Comparison of ENCODE assay signal across 18 cellular contexts in the genomic region with DNA sequence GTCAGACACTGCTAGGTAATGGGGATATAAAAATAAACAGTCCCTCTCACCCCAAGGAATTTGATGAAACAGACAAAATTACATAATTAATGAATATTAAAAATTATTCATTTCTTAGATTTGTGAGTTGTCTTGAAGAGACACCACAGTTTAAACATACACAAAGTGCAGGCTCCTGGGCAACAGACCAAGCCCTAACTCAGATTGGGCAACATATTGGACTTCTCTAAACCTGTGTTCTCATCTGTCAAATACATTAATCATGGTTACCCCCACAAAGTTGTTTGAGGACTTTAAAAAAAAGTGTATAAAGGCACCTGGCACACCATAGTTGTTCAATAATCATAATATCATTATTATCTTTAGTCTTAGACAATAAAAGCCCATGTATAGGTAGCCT.
A peak's percentile ranks its signal among the peaks of the same experiment; 100 is the strongest.
DNase-seq lines count a peak whose midpoint lies in the region; ATAC-seq, FAIRE-seq and TF ChIP-seq lines count a peak whose summit lies in the region.
"Had no signal": no experiment of that assay in that cellular context is flagged by ENCODE, and none has a peak within 500 bp of the region (broad histone marks: within the 10 kb centered on the region; RNA-seq: fewer than 3 reads in every experiment).

No MANE protein-coding gene starts in this region.

- no peak for TF ChIP-seq EP300 in A549 (IDR thresholded peaks at IDR 0.05)

- DNase-seq in A549 (ENCODE audit: low read depth in 1 of 2, low spot score in 1 of 2) (no peak), MG63 (peak; percentile 30), epithelial cell of esophagus (ENCODE audit: low read depth) (peak; percentile 45), keratinocyte (ENCODE audit: low read depth, low spot score) (no peak), NCI-H446 (lab: John Stamatoyannopoulos, UW) (no peak), COLO668 (lab: John Stamatoyannopoulos, UW; ENCODE audit: unreplicated experiment) (no peak)
- DNase-seq: Calu3; CD4-positive, CD25-positive, alpha-beta regulatory T cell; MV-4-11; NCI-H1436 treated with DMSO at 0.1 percent for 48 hours; NCI-H2227 treated with DMSO at 0.1 percent for 48 hours; NCI-H69; NK-92 treated with Interleukin-12 subunit alpha and Interleukin-12 subunit beta, amount 100 ng/mL, for 24 hours; PC-3 had no signal

- H3K27ac ChIP-seq in A549 = peak overlapping the region; percentile 80 to 88
- H3K27ac ChIP-seq in keratinocyte (ENCODE audit: control insufficient read depth, insufficient read depth, low read length) = peak overlapping the region; percentile 92
- H3K27ac ChIP-seq: KMS-11 had no signal

- H3K4me2 ChIP-seq in A549 = peak overlapping the region; percentile 85; the same call in 2 of the 3 replicates
- no peak overlapping the region for H3K4me2 ChIP-seq in keratinocyte (ENCODE audit: control insufficient read depth, extremely low read depth, insufficient read depth, low read depth, low read length)
- H3K4me2 ChIP-seq: KMS-11 had no signal

- H3K36me3 ChIP-seq in MG63 = peaks cover 23% of the 10 kb centered on the region
- H3K36me3 ChIP-seq in keratinocyte (ENCODE audit: control insufficient read depth in 2 of 2, extremely low read depth in 1 of 2, insufficient read depth in 2 of 2, low read length in 2 of 2) = peaks cover 8 to 20% of the 10 kb centered on the region in 2 experiments

- dilution Hi-C loops in keratinocyte (cut with MboI; ENCODE audit: extremely low pct_ligation_motif_present, low sequenced_read_pairs) = no loop called here

- H3K4me3 ChIP-seq in A549 (no peak overlapping the region), MG63 (no peak overlapping the region), epithelial cell of esophagus (ENCODE audit: low read length) (no peak overlapping the region), keratinocyte (ENCODE audit: control insufficient read depth in 2 of 3, extremely low read depth in 1 of 3, insufficient read depth in 2 of 3, low read depth in 1 of 3, low read length in 3 of 3) (no peak overlapping the region)

- TF ChIP-seq CTCF in A549 (IDR thresholded peaks at IDR 0.05) (no peak), epithelial cell of esophagus (IDR thresholded peaks at IDR 0.05; ENCODE audit: insufficient read depth, low read depth, low read length, missing control alignments) (no peak), keratinocyte (optimal IDR thresholded peaks at IDR 0.05 in 1 of 3, IDR thresholded peaks at IDR 0.05 in 1 of 3, conservative IDR thresholded peaks at IDR 0.05 in 1 of 3; ENCODE audit: extremely low read depth in 1 of 3, insufficient read depth in 2 of 3, low read length in 3 of 3) (no peak)

- peaks cover 71% of the 10 kb centered on the region for H3K4me1 ChIP-seq in A549
- H3K4me1 ChIP-seq in keratinocyte (ENCODE audit: control insufficient read depth, extremely low read depth, insufficient read depth, low read length) = peaks cover 51% of the 10 kb centered on the region

- H3K27me3 ChIP-seq in MG63 (no peaks in the 10 kb centered on the region), keratinocyte (ENCODE audit: control insufficient read depth, extremely low read depth, insufficient read depth, low read length) (no peaks in the 10 kb centered on the region)

- TF ChIP-seq RAD21 in A549 (conservative IDR thresholded peaks at IDR 0.05 in 1 of 2, IDR thresholded peaks at IDR 0.05 in 1 of 2) = no peak

- no peak overlapping the region for H3K9ac ChIP-seq in keratinocyte (ENCODE audit: control insufficient read depth, extremely low read depth, insufficient read depth, low read length)
- H3K9ac ChIP-seq: KMS-11 had no signal

- ATAC-seq in A549 (no peak), GM18909 (IDR thresholded peaks at IDR 0.05; ENCODE audit: poor library complexity, unreplicated experiment) (no peak)

- H3K9me3 ChIP-seq in A549 (no peaks in the 10 kb centered on the region), MG63 (no peaks in the 10 kb centered on the region), keratinocyte (ENCODE audit: control insufficient read depth, low read depth, low read length) (no peaks in the 10 kb centered on the region)

- POLR2A ChIA-PET in A549 (lab: Yijun Ruan, JAX) = no interaction called here

- CTCF ChIA-PET in A549 (lab: Yijun Ruan, JAX) = interaction anchor here (1.0 kb wide), 1 partner anchor 128 kb away, joined by 3 read pairs; the partner anchor contains the start of gene MET

- no peak overlapping the region for H2AFZ ChIP-seq in keratinocyte (ENCODE audit: control insufficient read depth, low read length)

- FAIRE-seq in A549 (lab: Jason Lieb, UNC) (no peak), keratinocyte (lab: Jason Lieb, UNC) (no peak)
- FAIRE-seq: GM12891, H1 had no signal

- TF ChIP-seq POLR2A in A549 (IDR thresholded peaks at IDR 0.05; ENCODE audit: low read length) = no peak

- no peaks in the 10 kb centered on the region for H3K9me1 ChIP-seq in keratinocyte (ENCODE audit: control insufficient read depth, extremely low read depth, insufficient read depth, low read length)

- no peaks in the 10 kb centered on the region for H3K79me2 ChIP-seq in keratinocyte (ENCODE audit: control insufficient read depth, insufficient read depth, low read length)

- H4K20me1 ChIP-seq in keratinocyte (ENCODE audit: control insufficient read depth, extremely low read depth, insufficient read depth, low read length) = no peaks in the 10 kb centered on the region

TF ChIP-seq in A549, 52 proteins besides CTCF, POLR2A, EP300 and RAD21:
- TF ChIP-seq SMC3 (IDR thresholded peaks at IDR 0.05) = no peak
- no peak for TF ChIP-seq SREBF2 (IDR thresholded peaks at IDR 0.05)
- no peak for TF ChIP-seq ZFP36 (IDR thresholded peaks at IDR 0.05; ENCODE audit: borderline replicate concordance, partially characterized antibody)
- TF ChIP-seq CBX8 (IDR thresholded peaks at IDR 0.05) = no peak
- TF ChIP-seq CHD2 (IDR thresholded peaks at IDR 0.05; ENCODE audit: low read length, partially characterized antibody) = no peak
- no peak for TF ChIP-seq MYC (IDR thresholded peaks at IDR 0.05; ENCODE audit: borderline replicate concordance, low read length)
- TF ChIP-seq HEYL (CRISPR knock-in tag; IDR thresholded peaks at IDR 0.05) = no peak
- peak in 1 of 2 experiments; percentile 31; a peak in 1 of 4 replicates for TF ChIP-seq CEBPB (IDR thresholded peaks at IDR 0.05)

Comparison
In these comparisons a context has a peak if more than half of its experiments do, and no peak if none do; other contexts are left out.
1. DNase-seq: peak in MG63 (single experiment) and epithelial cell of esophagus (single experiment); none in A549 (0 of 2), keratinocyte (single experiment), NCI-H446 (0 of 2) and COLO668 (single experiment).